ENCODE assay signal across 24 cellular contexts in genomic region chr22:42164901-42165300, GRCh38. TPM values are rescaled to one million over a fixed set of nuclear protein-coding genes. Genes with fewer than 3 reads are reported as not detected.
A peak's percentile ranks its signal among the peaks of the same experiment; 100 is the strongest.
DNase-seq lines count a peak whose midpoint lies in the region; ATAC-seq and TF ChIP-seq lines count a peak whose summit lies in the region.
"Had no signal": no experiment of that assay in that cellular context is flagged by ENCODE, and none has a peak within 500 bp of the region (broad histone marks: within the 10 kb centered on the region; RNA-seq: fewer than 3 reads in every experiment).

No MANE protein-coding gene starts in this region.

- no peak overlapping the region for H2AK5ac ChIP-seq in neuronal stem cell (ENCODE audit: low read depth, low read length)

- no peak overlapping the region for H3K4me3 ChIP-seq in H7 (ENCODE audit: insufficient read depth, low read depth, low read length)
- H3K4me3 ChIP-seq in neuronal stem cell (ENCODE audit: low read length in 2 of 2) = no peak overlapping the region
- no peak overlapping the region for H3K4me3 ChIP-seq in adrenal gland
- H3K4me3 ChIP-seq: GM23248, PC-9 had no signal

- H3K27ac ChIP-seq in neuronal stem cell (replicated peaks; ENCODE audit: low read length) (no peak overlapping the region), adrenal gland (no peak overlapping the region)
- H3K27ac ChIP-seq: GM23248, HL-60, PC-9 had no signal

- no peak for TF ChIP-seq CTCF in adrenal gland (IDR thresholded peaks at IDR 0.05)

- no peaks in the 10 kb centered on the region for H3K27me3 Mint-ChIP-seq in activated T-cell treated with anti-CD3 and anti-CD28 coated beads, Interleukin-2, amount 50 U/mL, for 24 hours
- H3K27me3 Mint-ChIP-seq in activated naive CD8-positive, alpha-beta T cell treated with anti-CD3 and anti-CD28 coated beads, Interleukin-2, amount 50 U/mL, for 24 hours = no peaks in the 10 kb centered on the region
- H3K27me3 Mint-ChIP-seq: CD8-positive, alpha-beta memory T cell had no signal

- no peak overlapping the region for H2BK12ac ChIP-seq in neuronal stem cell (ENCODE audit: low read length)

- H3K27me3 ChIP-seq in H7 (ENCODE audit: control insufficient read depth, insufficient read depth, low read length) = no peaks in the 10 kb centered on the region
- H3K27me3 ChIP-seq in neuronal stem cell (ENCODE audit: control insufficient read depth in 3 of 3, insufficient read depth in 3 of 3, low read depth in 1 of 3, low read length in 3 of 3) = no peaks in the 10 kb centered on the region
- no peaks in the 10 kb centered on the region for H3K27me3 ChIP-seq in adrenal gland

- peak overlapping the region; percentile 3 for H3K27ac Mint-ChIP-seq in activated T-cell treated with anti-CD3 and anti-CD28 coated beads, Interleukin-2, amount 50 U/mL, for 24 hours
- peak overlapping the region; percentile 1 for H3K27ac Mint-ChIP-seq in activated naive CD8-positive, alpha-beta T cell treated with anti-CD3 and anti-CD28 coated beads, Interleukin-2, amount 50 U/mL, for 24 hours

- H3K4me2 ChIP-seq in neuronal stem cell (ENCODE audit: insufficient read depth, low read length, poor library complexity, severe bottlenecking) = no peak overlapping the region
- H3K4me2 ChIP-seq: PC-9 had no signal

- H3K18ac ChIP-seq in neuronal stem cell (ENCODE audit: low read length) = no peak overlapping the region

- no peak overlapping the region for H3K4ac ChIP-seq in neuronal stem cell (ENCODE audit: low read length)

- no peaks in the 10 kb centered on the region for H3K9me3 Mint-ChIP-seq in activated T-cell treated with anti-CD3 and anti-CD28 coated beads, Interleukin-2, amount 50 U/mL, for 24 hours
- no peaks in the 10 kb centered on the region for H3K9me3 Mint-ChIP-seq in activated naive CD8-positive, alpha-beta T cell treated with anti-CD3 and anti-CD28 coated beads, Interleukin-2, amount 50 U/mL, for 24 hours
- H3K9me3 Mint-ChIP-seq: CD8-positive, alpha-beta memory T cell had no signal

- no peak overlapping the region for H2BK15ac ChIP-seq in neuronal stem cell (ENCODE audit: low read length)

- no peak for DNase-seq in activated T-cell treated with anti-CD3 and anti-CD28 coated beads, Interleukin-2, amount 50 U/mL, for 24 hours
- no peak for DNase-seq in activated T-cell treated with anti-CD3 and anti-CD28 coated beads, Interleukin-2, amount 50 U/mL, for 48 hours
- DNase-seq in H7 = peak; percentile 12
- no peak for DNase-seq in activated naive CD8-positive, alpha-beta T cell treated with anti-CD3 and anti-CD28 coated beads, Interleukin-2, amount 50 U/mL, for 24 hours
- DNase-seq in neuronal stem cell (ENCODE audit: low spot score) = no peak
- no peak for DNase-seq in Right ventricle myocardium superior
- DNase-seq in adrenal gland = no peak
- DNase-seq: AML-193; C1 segment of cervical spinal cord; CD8-positive, alpha-beta memory T cell; GM23248; HCEC 1CT; KBM-7; MM.1S; NCI-H1048; NCI-H1436; NCI-H187 treated with DMSO at 0.1 percent for 48 hours; NCI-H226; NCI-H510A treated with DMSO at 0.1 percent for 48 hours; NCI-H748 treated with DMSO at 0.1 percent for 48 hours; PC-9 had no signal

- no CpG with 5 or more reads among the region's 5 CpGs for WGBS in neuronal stem cell (ENCODE audit: extremely low coverage in 2 of 2, insufficient read length in 2 of 2, insufficient replicate concordance in 1 of 2), 2 donors
- WGBS in adrenal gland, 4 donors = 83 to 94% (median 92%) methylated on average over 2 to 5 of the region's 5 CpGs

- H3K4me3 Mint-ChIP-seq in activated T-cell treated with anti-CD3 and anti-CD28 coated beads, Interleukin-2, amount 50 U/mL, for 24 hours = no peak overlapping the region
- no peak overlapping the region for H3K4me3 Mint-ChIP-seq in activated naive CD8-positive, alpha-beta T cell treated with anti-CD3 and anti-CD28 coated beads, Interleukin-2, amount 50 U/mL, for 24 hours

- peaks cover 67% of the 10 kb centered on the region for H3K36me3 Mint-ChIP-seq in activated T-cell treated with anti-CD3 and anti-CD28 coated beads, Interleukin-2, amount 50 U/mL, for 24 hours (ENCODE audit: low read depth)
- peaks cover 25% of the 10 kb centered on the region for H3K36me3 Mint-ChIP-seq in activated naive CD8-positive, alpha-beta T cell treated with anti-CD3 and anti-CD28 coated beads, Interleukin-2, amount 50 U/mL, for 24 hours (ENCODE audit: low read depth)

- no peaks in the 10 kb centered on the region for H3K9me3 ChIP-seq in neuronal stem cell (replicated peaks in 1 of 2; ENCODE audit: control insufficient read depth in 2 of 2, insufficient read depth in 1 of 2, low read depth in 1 of 2, low read length in 2 of 2)
- no peaks in the 10 kb centered on the region for H3K9me3 ChIP-seq in adrenal gland (replicated peaks in 1 of 3)

- H2BK5ac ChIP-seq in neuronal stem cell (ENCODE audit: low read length) = no peak overlapping the region

- no peak overlapping the region for H4K91ac ChIP-seq in neuronal stem cell (ENCODE audit: low read depth, low read length, poor library complexity)

- no peak overlapping the region for H3K14ac ChIP-seq in neuronal stem cell (ENCODE audit: low read length)

- H3K23ac ChIP-seq in neuronal stem cell (ENCODE audit: low read depth, low read length, poor library complexity) = no peak overlapping the region

- H2AFZ ChIP-seq in neuronal stem cell (ENCODE audit: low read length) = no peak overlapping the region
- H2AFZ ChIP-seq: GM23248, PC-9 had no signal

- intact Hi-C loops in Right ventricle myocardium superior (cut with DNase I) (no loop called here), adrenal gland (cut with DNase I) (loop anchor here in 1 of 2 donors (5.0 kb wide), 1 partner anchor 272 kb away; no protein-coding TSS in a partner anchor)

- no peak for ATAC-seq in activated naive CD8-positive, alpha-beta T cell treated with anti-CD3 and anti-CD28 coated beads, Interleukin-2, amount 50 U/mL, for 24 hours
- ATAC-seq in Right ventricle myocardium superior (ENCODE audit: poor library complexity) = no peak
- no peak for ATAC-seq in HG03196 (IDR thresholded peaks at IDR 0.05; ENCODE audit: unreplicated experiment)
- ATAC-seq: HepG2 had no signal

- H3K79me1 ChIP-seq in neuronal stem cell (ENCODE audit: low read depth, low read length) = peaks cover 3% of the 10 kb centered on the region

- H4K8ac ChIP-seq in neuronal stem cell (ENCODE audit: low read depth, low read length) = no peak overlapping the region

- no peak for TF ChIP-seq POLR2A in adrenal gland (IDR thresholded peaks at IDR 0.05)

- peak overlapping the region; percentile 22 for H3K9ac ChIP-seq in neuronal stem cell (ENCODE audit: low read depth, low read length, poor library complexity)
- H3K9ac ChIP-seq: GM23248 had no signal

- H2BK120ac ChIP-seq in neuronal stem cell (ENCODE audit: low read depth, low read length) = no peak overlapping the region

- H3K4me1 Mint-ChIP-seq in activated T-cell treated with anti-CD3 and anti-CD28 coated beads, Interleukin-2, amount 50 U/mL, for 24 hours (ENCODE audit: low read depth) = peaks cover 1% of the 10 kb centered on the region
- peaks cover 2% of the 10 kb centered on the region for H3K4me1 Mint-ChIP-seq in activated naive CD8-positive, alpha-beta T cell treated with anti-CD3 and anti-CD28 coated beads, Interleukin-2, amount 50 U/mL, for 24 hours

- H3K36me3 ChIP-seq in H7 (replicated peaks; ENCODE audit: control insufficient read depth, insufficient read depth, low read length) = peaks cover 4% of the 10 kb centered on the region
- H3K36me3 ChIP-seq in neuronal stem cell (replicated peaks in 1 of 2; ENCODE audit: control insufficient read depth in 2 of 2, insufficient read depth in 2 of 2, low read length in 2 of 2) = peaks cover 18 to 75% of the 10 kb centered on the region in 2 donors
- peaks cover 0 to 20% of the 10 kb centered on the region in 2 donors for H3K36me3 ChIP-seq in adrenal gland (replicated peaks in 1 of 2)

- H3K4me1 ChIP-seq in neuronal stem cell (ENCODE audit: control insufficient read depth in 2 of 2, insufficient read depth in 1 of 2, low read depth in 1 of 2, low read length in 2 of 2) (peaks cover 11 to 12% of the 10 kb centered on the region in 2 donors), adrenal gland (replicated peaks in 1 of 2) (no peaks in the 10 kb centered on the region)

RNA-seq across cellular contexts. Expression of gene CYP2D6, which starts 34.3 kb away (rescaled TPM):
- total RNA-seq in H7 (2014; rRNA removed; shearing (Covaris generic)) = 1.0 and 1.4 TPM in 2 replicates
- 0.29 TPM for polyA plus RNA-seq in neuronal stem cell (2013, experiment 1 of 2)
- polyA plus RNA-seq in neuronal stem cell (2013, experiment 2 of 2) = 0.29 TPM
- total RNA-seq in Right ventricle myocardium superior (not detected), adrenal gland (under 1 TPM in 5 of 8 donors, not detected in 3; 0.35 to 0.81 (median 0.54) TPM)
- 10 to 100 TPM in 1 of 3 donors, 1 to 10 TPM in 1, under 1 TPM in 1; 0.20 to 16.2 (median 3.3) TPM for polyA plus RNA-seq in adrenal gland
- total RNA-seq: GM23248 had no signal
